Comparison of ENCODE assay signal across 13 cellular contexts in genomic region chr2:223053431-223054192, GRCh38. TPM values are rescaled to one million over a fixed set of nuclear protein-coding genes. Genes with fewer than 3 reads are reported as not detected.
DNase-seq lines count a peak whose midpoint lies in the region; ATAC-seq and TF ChIP-seq lines count a peak whose summit lies in the region.
"Had no signal": no experiment of that assay in that cellular context is flagged by ENCODE, and none has a peak within 500 bp of the region (broad histone marks: within the 10 kb centered on the region; RNA-seq: fewer than 3 reads in every experiment).

No MANE protein-coding gene starts in this region.

- no TSS peak for BruUV-seq in IMR-90 (replicated peaks; lab: Mats Ljungman, UMichigan)

- 49% methylated on average over 3 of the region's 16 CpGs; no CpG with 5 or more reads in 1 of the 2 experiments for WGBS in IMR-90 (ENCODE audit: extremely low coverage in 2 of 2, insufficient read length in 1 of 2), 2 experiments

- H4K91ac ChIP-seq in IMR-90 (ENCODE audit: insufficient read depth, low read depth, low read length): peak overlapping the region; percentile 90

- H3K36me3 ChIP-seq in IMR-90 (ENCODE audit: control insufficient read depth, insufficient read depth, low read length) (no peaks in the 10 kb centered on the region), mucosa of rectum (ENCODE audit: control insufficient read depth in 2 of 2, insufficient read depth in 2 of 2, low read length in 2 of 2) (no peaks in the 10 kb centered on the region)

- H3K4ac ChIP-seq in IMR-90 (ENCODE audit: low read depth, low read length): peak overlapping the region; percentile 89

- H3K9me3 ChIP-seq in IMR-90 (ENCODE audit: control insufficient read depth, insufficient read depth, low read length) (no peaks in the 10 kb centered on the region), mucosa of rectum (ENCODE audit: control insufficient read depth in 2 of 2, low read length in 2 of 2) (no peaks in the 10 kb centered on the region)

- H2AK9ac ChIP-seq in IMR-90 (replicated peaks; ENCODE audit: low read depth, low read length, poor library complexity): peak overlapping the region; percentile 91

- POLR2A ChIA-PET in IMR-90 (lab: Charles Lee; ENCODE audit: unreplicated experiment): no interaction called here

- H3K4me1 ChIP-seq in IMR-90 (ENCODE audit: control insufficient read depth, insufficient read depth, low read length): peaks cover 25% of the 10 kb centered on the region
- H3K4me1 ChIP-seq in mucosa of rectum (ENCODE audit: control insufficient read depth in 2 of 2, insufficient read depth in 2 of 2, low read length in 2 of 2): peaks cover 0 to 6% of the 10 kb centered on the region in 2 donors

- TF ChIP-seq CTCF in IMR-90 (conservative IDR thresholded peaks at IDR 0.05; ENCODE audit: low read depth, low read length): no peak

- H2BK120ac ChIP-seq in IMR-90 (ENCODE audit: low read depth, low read length): peak overlapping the region; percentile 80

- peaks cover 12% of the 10 kb centered on the region for H3K9me1 ChIP-seq in IMR-90 (ENCODE audit: insufficient read depth, low read length)

- ATAC-seq in IMR-90 (ENCODE audit: low read depth) (0 out of 2 replicates have a peak, but pooled peaks have one; percentile 5), GM18858 (IDR thresholded peaks at IDR 0.05; ENCODE audit: unreplicated experiment) (no peak)

- in situ Hi-C loops in IMR-90 (cut with MboI; ENCODE audit: low sequenced_read_pairs): no loop called here

- H3K79me1 ChIP-seq in IMR-90 (ENCODE audit: low read depth in 1 of 2, low read length in 2 of 2): peaks cover 6 to 21% of the 10 kb centered on the region in 2 experiments; a peak in 3 of 4 replicates

- H3K27me3 ChIP-seq in IMR-90 (ENCODE audit: control insufficient read depth, insufficient read depth, low read length): no peaks in the 10 kb centered on the region
- no peaks in the 10 kb centered on the region for H3K27me3 ChIP-seq in mucosa of rectum (ENCODE audit: control insufficient read depth in 2 of 2, insufficient read depth in 2 of 2, low read length in 2 of 2)

- peak overlapping the region; percentile 85 to 86 for H4K8ac ChIP-seq in IMR-90 (ENCODE audit: low read depth in 2 of 2, low read length in 2 of 2)

- DNase-seq in IMR-90: no peak
- no peak for DNase-seq in substantia nigra (lab: John Stamatoyannopoulos, UW)
- no peak for DNase-seq in activated naive CD4-positive, alpha-beta T cell treated with anti-CD3 and anti-CD28 coated beads, Interleukin-2, amount 50 U/mL, for 16 hours
- DNase-seq in activated CD4-positive, CD25-positive, alpha-beta regulatory T cell (lab: John Stamatoyannopoulos, UW): no peak
- DNase-seq in HK-2 (ENCODE audit: unreplicated experiment): no peak
- DNase-seq: activated CD4-positive, alpha-beta memory T cell treated with anti-CD3 and anti-CD28 coated beads, Interleukin-2, amount 10 ng/mL, durations not matched to agents 7 days and 5 days; activated naive CD8-positive, alpha-beta T cell treated with anti-CD3 and anti-CD28 coated beads, Interleukin-2, amount 10 ng/mL, durations not matched to agents 7 days and 5 days; NCI-H226; stimulated activated naive CD4-positive, alpha-beta T cell treated with Interleukin-2 at 50 U/mL for 16 hours had no signal

- H4K20me1 ChIP-seq in IMR-90 (ENCODE audit: insufficient read depth, low read length): no peaks in the 10 kb centered on the region

- dilution Hi-C loops in IMR-90 (cut with HindIII; ENCODE audit: low sequenced_read_pairs, unreplicated experiment): no loop called here

- peak overlapping the region; percentile 89 for H3K27ac ChIP-seq in IMR-90 (ENCODE audit: insufficient read depth, low read length)
- peak overlapping the region; percentile 87 for H3K27ac ChIP-seq in cingulate gyrus (ENCODE audit: low read depth, low read length)
- H3K27ac ChIP-seq in mucosa of rectum (ENCODE audit: low read depth in 2 of 2, low read length in 2 of 2): peak overlapping the region; percentile 61 to 71
- H3K27ac ChIP-seq in substantia nigra (ENCODE audit: low read depth, low read length, poor library complexity, severe bottlenecking): peak overlapping the region; percentile 1

- H2BK20ac ChIP-seq in IMR-90 (ENCODE audit: low read depth, low read length): peak overlapping the region; percentile 70

- peak overlapping the region; percentile 89 for H2AFZ ChIP-seq in IMR-90 (replicated peaks; ENCODE audit: low read length, poor library complexity)

- H3K18ac ChIP-seq in IMR-90 (ENCODE audit: low read depth, low read length): peak overlapping the region; percentile 82

- TF ChIP-seq RAD21 in IMR-90 (IDR thresholded peaks at IDR 0.05; ENCODE audit: low read length): no peak

- H3K23ac ChIP-seq in IMR-90 (ENCODE audit: low read depth, low read length): peak overlapping the region; percentile 86

- no peak for TF ChIP-seq POLR2A in IMR-90 (IDR thresholded peaks at IDR 0.05; ENCODE audit: low read depth, low read length)

- peak overlapping the region; percentile 77; the same call in 2 of the 3 replicates for H2BK15ac ChIP-seq in IMR-90 (ENCODE audit: low read depth, low read length)

- H3K14ac ChIP-seq in IMR-90 (replicated peaks; ENCODE audit: low read depth, low read length): peak overlapping the region; percentile 89

- peak overlapping the region; percentile 84 for H4K5ac ChIP-seq in IMR-90 (ENCODE audit: low read depth, low read length)

- peak overlapping the region; percentile 89 for H2BK5ac ChIP-seq in IMR-90 (ENCODE audit: low read depth, low read length, poor library complexity, severe bottlenecking)

- CTCF ChIA-PET in IMR-90 (lab: Yijun Ruan, JAX): interaction anchor here (0.9 to 1.2 kb wide), 3 partner anchors 48 to 82 kb away, joined by 3 to 5 read pairs (median 3); no protein-coding TSS in a partner anchor

- H3K4me3 ChIP-seq in IMR-90 (ENCODE audit: insufficient read depth, low read depth, low read length) (peak overlapping the region; percentile 41), mucosa of rectum (ENCODE audit: low read length in 2 of 2) (peak overlapping the region; percentile 4 to 64)

- H3K9ac ChIP-seq in IMR-90 (ENCODE audit: low read depth, low read length) (peak overlapping the region; percentile 67), mucosa of rectum (ENCODE audit: low read depth in 1 of 2, low read length in 2 of 2) (peak overlapping the region in 1 of 2 donors; percentile 47)

- peak overlapping the region; percentile 33 for H3K56ac ChIP-seq in IMR-90 (ENCODE audit: extremely low read depth, insufficient read depth, low read length)

- intact Hi-C loops in IMR-90 (cut with micrococcal nuclease): loop anchor here (2.0 to 10.0 kb wide), 4 partner anchors 59 to 744 kb away; no protein-coding TSS in a partner anchor

- H3K4me2 ChIP-seq in IMR-90 (ENCODE audit: low read depth, low read length): peak overlapping the region; percentile 66

- peak overlapping the region; percentile 59; the same call in 1 of the 2 replicates for H2AK5ac ChIP-seq in IMR-90 (ENCODE audit: low read depth, low read length)

TF ChIP-seq in IMR-90, 13 proteins besides CTCF, POLR2A, EP300 and RAD21:
- TF ChIP-seq USF2 (IDR thresholded peaks at IDR 0.05; ENCODE audit: low read depth, low read length): peak; percentile 67; the same call in 1 of the 2 replicates
- TF ChIP-seq RCOR1 (IDR thresholded peaks at IDR 0.05; ENCODE audit: insufficient replicate concordance, low read length): no peak
- TF ChIP-seq MXI1 (IDR thresholded peaks at IDR 0.05; ENCODE audit: borderline replicate concordance, low read depth, low read length): no peak

RNA-seq across cellular contexts. Expression of gene KCNE4, which starts 1.6 kb away (rescaled TPM):
- total RNA-seq in IMR-90 (2012; rRNA removed): 6.6 and 8.3 TPM in 2 replicates
- 6.8 and 8.1 TPM in 2 replicates for polyA plus RNA-seq in IMR-90 (2012; rRNA removed)
- 7.4 and 17.0 TPM in 2 replicates for polyA plus RNA-seq in IMR-90 (2012; cell fraction: cytosol; rRNA removed)
- polyA plus RNA-seq in IMR-90 (2012; cell fraction: nucleus; rRNA removed; ENCODE audit: low replicate concordance): 17.7 and 50.6 TPM in 2 replicates
- total RNA-seq: activated CD4-positive, alpha-beta memory T cell treated with anti-CD3 and anti-CD28 coated beads, Interleukin-2, amount 10 ng/mL, durations not matched to agents 7 days and 5 days; activated naive CD8-positive, alpha-beta T cell treated with anti-CD3 and anti-CD28 coated beads, Interleukin-2, amount 10 ng/mL, durations not matched to agents 7 days and 5 days; epithelial cell of proximal tubule had no signal

Comparison
In these comparisons a context has a peak if more than half of its experiments do, and no peak if none do; other contexts are left out.
1. H3K27ac ChIP-seq: peak in every context shown above with its lines; median percentile 89 in IMR-90; 87 in cingulate gyrus; 66 in mucosa of rectum; 1 in substantia nigra.